ENCODE assay signal across 1 cellular context in the genomic region with DNA sequence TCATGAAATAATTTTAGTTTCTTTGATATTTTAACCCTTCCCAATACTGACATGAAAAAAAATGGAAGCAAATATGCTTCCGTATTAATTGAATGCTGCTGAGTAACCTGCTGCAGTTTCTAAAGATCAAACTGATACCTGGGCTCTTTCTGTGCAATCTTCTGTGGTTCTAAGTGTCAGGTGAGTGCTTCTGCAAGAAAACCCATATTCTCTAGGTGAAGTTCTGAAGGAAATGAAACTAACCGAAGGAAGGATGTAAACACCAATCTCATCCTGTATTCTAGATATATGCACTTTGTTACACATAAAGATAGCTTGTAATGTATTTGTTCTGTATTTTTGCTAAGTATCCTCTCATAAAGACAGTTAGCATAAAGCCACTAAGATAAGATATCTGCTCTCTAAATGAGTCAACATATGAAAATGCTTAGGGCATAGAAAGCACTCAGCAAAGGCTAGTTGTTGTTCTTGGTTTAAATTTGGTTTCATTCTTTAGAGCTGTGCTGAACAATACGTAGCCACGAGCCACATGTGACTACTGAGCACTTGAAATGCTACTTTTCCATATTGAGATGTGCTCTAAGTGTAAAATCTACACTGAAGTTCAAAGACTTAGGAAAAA.
TF ChIP-seq lines count a peak whose summit lies in the region.

No MANE protein-coding gene starts in this region.

TF ChIP-seq in SK-N-SH, 30 proteins besides CTCF, POLR2A, EP300 and RAD21 (continued from another document):
- no peak for TF ChIP-seq MXI1 (IDR thresholded peaks at IDR 0.05; ENCODE audit: low read depth, low read length)
- TF ChIP-seq, protein P1, sequence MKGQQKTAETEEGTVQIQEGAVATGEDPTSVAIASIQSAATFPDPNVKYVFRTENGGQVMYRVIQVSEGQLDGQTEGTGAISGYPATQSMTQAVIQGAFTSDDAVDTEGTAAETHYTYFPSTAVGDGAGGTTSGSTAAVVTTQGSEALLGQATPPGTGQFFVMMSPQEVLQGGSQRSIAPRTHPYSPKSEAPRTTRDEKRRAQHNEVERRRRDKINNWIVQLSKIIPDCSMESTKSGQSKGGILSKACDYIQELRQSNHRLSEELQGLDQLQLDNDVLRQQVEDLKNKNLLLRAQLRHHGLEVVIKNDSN (IDR thresholded peaks at IDR 0.05; ENCODE audit: borderline replicate concordance, low read depth) = peak; percentile 26; the same call in 1 of the 2 replicates
